ENCODE assay signal across 1 cellular context in the genomic region with DNA sequence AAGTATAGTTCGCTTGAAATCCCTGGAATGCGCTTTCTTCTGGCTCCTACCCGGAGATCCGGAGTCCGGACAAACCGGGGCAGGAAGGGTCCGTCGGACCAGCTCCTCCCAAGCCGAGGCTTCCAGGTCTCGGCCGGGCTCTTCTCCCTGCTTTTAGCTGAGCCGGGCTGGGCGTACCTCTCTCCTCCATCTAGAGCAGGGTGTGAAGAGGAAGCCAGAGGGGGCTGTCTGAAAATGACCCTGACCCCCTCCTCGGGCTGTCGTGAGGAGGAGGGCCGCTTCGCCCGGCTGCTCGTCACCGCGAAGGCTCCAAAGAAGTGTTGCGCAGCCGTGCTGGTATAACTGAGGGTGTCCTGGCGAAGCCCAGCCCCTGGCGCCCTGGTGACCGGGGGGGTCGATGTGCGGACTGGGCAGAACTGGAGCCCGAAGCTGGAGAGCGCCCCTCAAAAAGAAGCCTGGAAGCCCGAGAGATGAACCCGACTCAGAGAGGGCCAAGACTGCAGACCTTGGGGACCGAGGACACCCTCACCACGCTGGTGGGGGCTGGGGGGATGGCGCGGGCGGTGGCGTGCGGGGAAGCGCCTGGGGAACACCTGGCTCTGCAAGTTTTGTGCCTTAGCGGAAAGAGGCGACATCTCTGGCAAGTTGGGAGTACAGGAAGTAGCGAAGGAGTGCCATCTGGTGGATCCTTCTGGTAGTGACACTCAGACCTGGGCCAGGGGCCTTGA.
TF ChIP-seq lines count a peak whose summit lies in the region.

No MANE protein-coding gene starts in this region.

TF ChIP-seq in HepG2, 621 proteins besides CTCF, POLR2A, EP300 and RAD21 (continued from another document and continues in another):
- TF ChIP-seq, protein P1, sequence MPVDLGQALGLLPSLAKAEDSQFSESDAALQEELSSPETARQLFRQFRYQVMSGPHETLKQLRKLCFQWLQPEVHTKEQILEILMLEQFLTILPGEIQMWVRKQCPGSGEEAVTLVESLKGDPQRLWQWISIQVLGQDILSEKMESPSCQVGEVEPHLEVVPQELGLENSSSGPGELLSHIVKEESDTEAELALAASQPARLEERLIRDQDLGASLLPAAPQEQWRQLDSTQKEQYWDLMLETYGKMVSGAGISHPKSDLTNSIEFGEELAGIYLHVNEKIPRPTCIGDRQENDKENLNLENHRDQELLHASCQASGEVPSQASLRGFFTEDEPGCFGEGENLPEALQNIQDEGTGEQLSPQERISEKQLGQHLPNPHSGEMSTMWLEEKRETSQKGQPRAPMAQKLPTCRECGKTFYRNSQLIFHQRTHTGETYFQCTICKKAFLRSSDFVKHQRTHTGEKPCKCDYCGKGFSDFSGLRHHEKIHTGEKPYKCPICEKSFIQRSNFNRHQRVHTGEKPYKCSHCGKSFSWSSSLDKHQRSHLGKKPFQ (CRISPR knock-in tag; IDR thresholded peaks at IDR 0.05; ENCODE audit: insufficient replicate concordance), result no peak
- no peak for TF ChIP-seq KMT2A (CRISPR knock-in tag; IDR thresholded peaks at IDR 0.05)
- TF ChIP-seq KLF16 (CRISPR knock-in tag; IDR thresholded peaks at IDR 0.05), result peak in 1 of 2 experiments; percentile 19; a peak in 1 of 4 replicates
- TF ChIP-seq, protein P2, sequence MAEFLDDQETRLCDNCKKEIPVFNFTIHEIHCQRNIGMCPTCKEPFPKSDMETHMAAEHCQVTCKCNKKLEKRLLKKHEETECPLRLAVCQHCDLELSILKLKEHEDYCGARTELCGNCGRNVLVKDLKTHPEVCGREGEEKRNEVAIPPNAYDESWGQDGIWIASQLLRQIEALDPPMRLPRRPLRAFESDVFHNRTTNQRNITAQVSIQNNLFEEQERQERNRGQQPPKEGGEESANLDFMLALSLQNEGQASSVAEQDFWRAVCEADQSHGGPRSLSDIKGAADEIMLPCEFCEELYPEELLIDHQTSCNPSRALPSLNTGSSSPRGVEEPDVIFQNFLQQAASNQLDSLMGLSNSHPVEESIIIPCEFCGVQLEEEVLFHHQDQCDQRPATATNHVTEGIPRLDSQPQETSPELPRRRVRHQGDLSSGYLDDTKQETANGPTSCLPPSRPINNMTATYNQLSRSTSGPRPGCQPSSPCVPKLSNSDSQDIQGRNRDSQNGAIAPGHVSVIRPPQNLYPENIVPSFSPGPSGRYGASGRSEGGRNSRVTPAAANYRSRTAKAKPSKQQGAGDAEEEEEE (CRISPR knock-in tag; IDR thresholded peaks at IDR 0.05; ENCODE audit: borderline replicate concordance), result no peak
- TF ChIP-seq FOSL2 (CRISPR knock-in tag; IDR thresholded peaks at IDR 0.05), result no peak
- TF ChIP-seq, protein P3, sequence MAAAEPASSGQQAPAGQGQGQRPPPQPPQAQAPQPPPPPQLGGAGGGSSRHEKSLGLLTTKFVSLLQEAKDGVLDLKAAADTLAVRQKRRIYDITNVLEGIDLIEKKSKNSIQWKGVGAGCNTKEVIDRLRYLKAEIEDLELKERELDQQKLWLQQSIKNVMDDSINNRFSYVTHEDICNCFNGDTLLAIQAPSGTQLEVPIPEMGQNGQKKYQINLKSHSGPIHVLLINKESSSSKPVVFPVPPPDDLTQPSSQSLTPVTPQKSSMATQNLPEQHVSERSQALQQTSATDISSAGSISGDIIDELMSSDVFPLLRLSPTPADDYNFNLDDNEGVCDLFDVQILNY (CRISPR knock-in tag; conservative IDR thresholded peaks at IDR 0.05), result no peak
- no peak for TF ChIP-seq CENPX (CRISPR knock-in tag; IDR thresholded peaks at IDR 0.05)
- TF ChIP-seq KDM2A (CRISPR knock-in tag; IDR thresholded peaks at IDR 0.05; ENCODE audit: borderline replicate concordance, low read depth), result peak; percentile 67
- no peak for TF ChIP-seq ADNP (CRISPR knock-in tag; IDR thresholded peaks at IDR 0.05)
- TF ChIP-seq ZBTB1 (CRISPR knock-in tag; IDR thresholded peaks at IDR 0.05; ENCODE audit: borderline replicate concordance), result no peak
- TF ChIP-seq ISL2 (CRISPR knock-in tag; IDR thresholded peaks at IDR 0.05), result no peak
- TF ChIP-seq FLYWCH1 (CRISPR knock-in tag; IDR thresholded peaks at IDR 0.05), result no peak
- no peak for TF ChIP-seq NFYB (CRISPR knock-in tag; IDR thresholded peaks at IDR 0.05)
- no peak for TF ChIP-seq RELA (CRISPR knock-in tag; IDR thresholded peaks at IDR 0.05)
- no peak for TF ChIP-seq CCAR2 (optimal IDR thresholded peaks at IDR 0.05; ENCODE audit: low read depth, low read length)
- no peak for TF ChIP-seq U2AF2 (IDR thresholded peaks at IDR 0.05; ENCODE audit: low read depth, low read length)
- peak; percentile 90 for TF ChIP-seq AGO2 (optimal IDR thresholded peaks at IDR 0.05; ENCODE audit: low read depth, low read length)
- no peak for TF ChIP-seq ZSCAN12 (CRISPR knock-in tag; IDR thresholded peaks at IDR 0.05)
- TF ChIP-seq, protein P4, sequence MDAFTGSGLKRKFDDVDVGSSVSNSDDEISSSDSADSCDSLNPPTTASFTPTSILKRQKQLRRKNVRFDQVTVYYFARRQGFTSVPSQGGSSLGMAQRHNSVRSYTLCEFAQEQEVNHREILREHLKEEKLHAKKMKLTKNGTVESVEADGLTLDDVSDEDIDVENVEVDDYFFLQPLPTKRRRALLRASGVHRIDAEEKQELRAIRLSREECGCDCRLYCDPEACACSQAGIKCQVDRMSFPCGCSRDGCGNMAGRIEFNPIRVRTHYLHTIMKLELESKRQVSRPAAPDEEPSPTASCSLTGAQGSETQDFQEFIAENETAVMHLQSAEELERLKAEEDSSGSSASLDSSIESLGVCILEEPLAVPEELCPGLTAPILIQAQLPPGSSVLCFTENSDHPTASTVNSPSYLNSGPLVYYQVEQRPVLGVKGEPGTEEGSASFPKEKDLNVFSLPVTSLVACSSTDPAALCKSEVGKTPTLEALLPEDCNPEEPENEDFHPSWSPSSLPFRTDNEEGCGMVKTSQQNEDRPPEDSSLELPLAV (CRISPR knock-in tag; conservative IDR thresholded peaks at IDR 0.05; ENCODE audit: low read depth), result no peak
- TF ChIP-seq, protein P5, sequence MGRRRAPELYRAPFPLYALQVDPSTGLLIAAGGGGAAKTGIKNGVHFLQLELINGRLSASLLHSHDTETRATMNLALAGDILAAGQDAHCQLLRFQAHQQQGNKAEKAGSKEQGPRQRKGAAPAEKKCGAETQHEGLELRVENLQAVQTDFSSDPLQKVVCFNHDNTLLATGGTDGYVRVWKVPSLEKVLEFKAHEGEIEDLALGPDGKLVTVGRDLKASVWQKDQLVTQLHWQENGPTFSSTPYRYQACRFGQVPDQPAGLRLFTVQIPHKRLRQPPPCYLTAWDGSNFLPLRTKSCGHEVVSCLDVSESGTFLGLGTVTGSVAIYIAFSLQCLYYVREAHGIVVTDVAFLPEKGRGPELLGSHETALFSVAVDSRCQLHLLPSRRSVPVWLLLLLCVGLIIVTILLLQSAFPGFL (CRISPR knock-in tag; IDR thresholded peaks at IDR 0.05), result no peak
- TF ChIP-seq, protein P6, sequence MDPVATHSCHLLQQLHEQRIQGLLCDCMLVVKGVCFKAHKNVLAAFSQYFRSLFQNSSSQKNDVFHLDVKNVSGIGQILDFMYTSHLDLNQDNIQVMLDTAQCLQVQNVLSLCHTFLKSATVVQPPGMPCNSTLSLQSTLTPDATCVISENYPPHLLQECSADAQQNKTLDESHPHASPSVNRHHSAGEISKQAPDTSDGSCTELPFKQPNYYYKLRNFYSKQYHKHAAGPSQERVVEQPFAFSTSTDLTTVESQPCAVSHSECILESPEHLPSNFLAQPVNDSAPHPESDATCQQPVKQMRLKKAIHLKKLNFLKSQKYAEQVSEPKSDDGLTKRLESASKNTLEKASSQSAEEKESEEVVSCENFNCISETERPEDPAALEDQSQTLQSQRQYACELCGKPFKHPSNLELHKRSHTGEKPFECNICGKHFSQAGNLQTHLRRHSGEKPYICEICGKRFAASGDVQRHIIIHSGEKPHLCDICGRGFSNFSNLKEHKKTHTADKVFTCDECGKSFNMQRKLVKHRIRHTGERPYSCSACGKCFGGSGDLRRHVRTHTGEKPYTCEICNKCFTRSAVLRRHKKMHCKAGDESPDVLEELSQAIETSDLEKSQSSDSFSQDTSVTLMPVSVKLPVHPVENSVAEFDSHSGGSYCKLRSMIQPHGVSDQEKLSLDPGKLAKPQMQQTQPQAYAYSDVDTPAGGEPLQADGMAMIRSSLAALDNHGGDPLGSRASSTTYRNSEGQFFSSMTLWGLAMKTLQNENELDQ (CRISPR knock-in tag; IDR thresholded peaks at IDR 0.05; ENCODE audit: borderline replicate concordance), result no peak
- no peak for TF ChIP-seq ZNF652 (CRISPR knock-in tag; IDR thresholded peaks at IDR 0.05; ENCODE audit: borderline replicate concordance, low read depth)
- TF ChIP-seq CC2D1A (CRISPR knock-in tag; IDR thresholded peaks at IDR 0.05), result no peak
- no peak for TF ChIP-seq JUN (CRISPR knock-in tag; IDR thresholded peaks at IDR 0.05)
- TF ChIP-seq ISX (CRISPR knock-in tag; conservative IDR thresholded peaks at IDR 0.05), result no peak
- TF ChIP-seq, protein P7, sequence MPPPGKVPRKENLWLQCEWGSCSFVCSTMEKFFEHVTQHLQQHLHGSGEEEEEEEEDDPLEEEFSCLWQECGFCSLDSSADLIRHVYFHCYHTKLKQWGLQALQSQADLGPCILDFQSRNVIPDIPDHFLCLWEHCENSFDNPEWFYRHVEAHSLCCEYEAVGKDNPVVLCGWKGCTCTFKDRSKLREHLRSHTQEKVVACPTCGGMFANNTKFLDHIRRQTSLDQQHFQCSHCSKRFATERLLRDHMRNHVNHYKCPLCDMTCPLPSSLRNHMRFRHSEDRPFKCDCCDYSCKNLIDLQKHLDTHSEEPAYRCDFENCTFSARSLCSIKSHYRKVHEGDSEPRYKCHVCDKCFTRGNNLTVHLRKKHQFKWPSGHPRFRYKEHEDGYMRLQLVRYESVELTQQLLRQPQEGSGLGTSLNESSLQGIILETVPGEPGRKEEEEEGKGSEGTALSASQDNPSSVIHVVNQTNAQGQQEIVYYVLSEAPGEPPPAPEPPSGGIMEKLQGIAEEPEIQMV (CRISPR knock-in tag; IDR thresholded peaks at IDR 0.05; ENCODE audit: low read depth), result no peak
- TF ChIP-seq, protein P8, sequence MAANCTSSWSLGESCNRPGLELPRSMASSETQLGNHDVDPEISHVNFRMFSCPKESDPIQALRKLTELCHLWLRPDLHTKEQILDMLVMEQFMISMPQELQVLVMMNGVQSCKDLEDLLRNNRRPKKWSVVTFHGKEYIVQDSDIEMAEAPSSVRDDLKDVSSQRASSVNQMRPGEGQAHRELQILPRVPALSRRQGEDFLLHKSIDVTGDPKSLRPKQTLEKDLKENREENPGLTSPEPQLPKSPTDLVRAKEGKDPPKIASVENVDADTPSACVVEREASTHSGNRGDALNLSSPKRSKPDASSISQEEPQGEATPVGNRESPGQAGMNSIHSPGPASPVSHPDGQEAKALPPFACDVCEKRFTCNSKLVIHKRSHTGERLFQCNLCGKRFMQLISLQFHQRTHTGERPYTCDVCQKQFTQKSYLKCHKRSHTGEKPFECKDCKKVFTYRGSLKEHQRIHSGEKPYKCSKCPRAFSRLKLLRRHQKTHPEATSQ (CRISPR knock-in tag; IDR thresholded peaks at IDR 0.05; ENCODE audit: borderline replicate concordance), result no peak
- no peak for TF ChIP-seq ZNF232 (CRISPR knock-in tag; IDR thresholded peaks at IDR 0.05; ENCODE audit: borderline replicate concordance)
- TF ChIP-seq ZNF543 (CRISPR knock-in tag; IDR thresholded peaks at IDR 0.05), result 0 out of 2 replicates have a peak, but pooled peaks have one; percentile 44
- TF ChIP-seq, protein P9, sequence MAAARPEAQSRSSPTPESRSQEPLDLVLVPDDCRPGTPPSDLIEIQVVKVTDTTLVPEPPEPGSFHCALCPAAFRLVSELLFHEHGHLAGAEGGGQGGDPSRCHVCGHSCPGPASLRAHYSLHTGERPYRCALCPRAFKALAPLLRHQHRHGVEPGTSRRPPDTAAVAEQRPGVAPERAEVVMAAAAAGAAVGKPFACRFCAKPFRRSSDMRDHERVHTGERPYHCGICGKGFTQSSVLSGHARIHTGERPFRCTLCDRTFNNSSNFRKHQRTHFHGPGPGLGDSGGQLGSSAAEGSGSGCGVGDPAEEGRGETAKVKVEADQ (CRISPR knock-in tag; IDR thresholded peaks at IDR 0.05; ENCODE audit: borderline replicate concordance), result no peak
- TF ChIP-seq GFI1 (CRISPR knock-in tag; IDR thresholded peaks at IDR 0.05; ENCODE audit: borderline replicate concordance), result no peak
- no peak for TF ChIP-seq HOXA7 (CRISPR knock-in tag; IDR thresholded peaks at IDR 0.05)
- TF ChIP-seq, protein P10, sequence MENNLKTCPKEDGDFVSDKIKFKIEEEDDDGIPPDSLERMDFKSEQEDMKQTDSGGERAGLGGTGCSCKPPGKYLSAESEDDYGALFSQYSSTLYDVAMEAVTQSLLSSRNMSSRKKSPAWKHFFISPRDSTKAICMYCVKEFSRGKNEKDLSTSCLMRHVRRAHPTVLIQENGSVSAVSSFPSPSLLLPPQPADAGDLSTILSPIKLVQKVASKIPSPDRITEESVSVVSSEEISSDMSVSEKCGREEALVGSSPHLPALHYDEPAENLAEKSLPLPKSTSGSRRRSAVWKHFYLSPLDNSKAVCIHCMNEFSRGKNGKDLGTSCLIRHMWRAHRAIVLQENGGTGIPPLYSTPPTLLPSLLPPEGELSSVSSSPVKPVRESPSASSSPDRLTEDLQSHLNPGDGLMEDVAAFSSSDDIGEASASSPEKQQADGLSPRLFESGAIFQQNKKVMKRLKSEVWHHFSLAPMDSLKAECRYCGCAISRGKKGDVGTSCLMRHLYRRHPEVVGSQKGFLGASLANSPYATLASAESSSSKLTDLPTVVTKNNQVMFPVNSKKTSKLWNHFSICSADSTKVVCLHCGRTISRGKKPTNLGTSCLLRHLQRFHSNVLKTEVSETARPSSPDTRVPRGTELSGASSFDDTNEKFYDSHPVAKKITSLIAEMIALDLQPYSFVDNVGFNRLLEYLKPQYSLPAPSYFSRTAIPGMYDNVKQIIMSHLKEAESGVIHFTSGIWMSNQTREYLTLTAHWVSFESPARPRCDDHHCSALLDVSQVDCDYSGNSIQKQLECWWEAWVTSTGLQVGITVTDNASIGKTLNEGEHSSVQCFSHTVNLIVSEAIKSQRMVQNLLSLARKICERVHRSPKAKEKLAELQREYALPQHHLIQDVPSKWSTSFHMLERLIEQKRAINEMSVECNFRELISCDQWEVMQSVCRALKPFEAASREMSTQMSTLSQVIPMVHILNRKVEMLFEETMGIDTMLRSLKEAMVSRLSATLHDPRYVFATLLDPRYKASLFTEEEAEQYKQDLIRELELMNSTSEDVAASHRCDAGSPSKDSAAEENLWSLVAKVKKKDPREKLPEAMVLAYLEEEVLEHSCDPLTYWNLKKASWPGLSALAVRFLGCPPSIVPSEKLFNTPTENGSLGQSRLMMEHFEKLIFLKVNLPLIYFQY (CRISPR knock-in tag; IDR thresholded peaks at IDR 0.05; ENCODE audit: borderline replicate concordance), result peak; percentile 15; the same call in 1 of the 2 replicates
- no peak for TF ChIP-seq ZNF121 (CRISPR knock-in tag; IDR thresholded peaks at IDR 0.05)
- no peak for TF ChIP-seq SIN3A (IDR thresholded peaks at IDR 0.05; ENCODE audit: borderline replicate concordance, low read depth, low read length)
